1 cellular context compared by ENCODE assay signal in genomic region chr17:45948881-45949624, GRCh38.
A peak's percentile ranks its signal among the peaks of the same experiment; 100 is the strongest.
TF ChIP-seq lines count a peak whose summit lies in the region.

No MANE protein-coding gene starts in this region.

TF ChIP-seq in HepG2, 621 proteins besides CTCF, POLR2A, EP300 and RAD21 (continued from another document and continues in another):
- TF ChIP-seq E2F1 (CRISPR knock-in tag; IDR thresholded peaks at IDR 0.05) = no peak
- no peak for TF ChIP-seq ZNF720 (CRISPR knock-in tag; IDR thresholded peaks at IDR 0.05)
- 0 out of 2 replicates have a peak, but pooled peaks have one; percentile 60 for TF ChIP-seq SMAD3 (CRISPR knock-in tag; IDR thresholded peaks at IDR 0.05)
- peak; percentile 83 for TF ChIP-seq KMT2A (CRISPR knock-in tag; IDR thresholded peaks at IDR 0.05)
- no peak for TF ChIP-seq ZNF75D (CRISPR knock-in tag; IDR thresholded peaks at IDR 0.05; ENCODE audit: borderline replicate concordance)
- TF ChIP-seq ZKSCAN1 (IDR thresholded peaks at IDR 0.05; ENCODE audit: low read length) = 0 out of 2 replicates have a peak, but pooled peaks have one; percentile 17
- peak; percentile 99 for TF ChIP-seq NFE2L2 (IDR thresholded peaks at IDR 0.05; ENCODE audit: low read length)
- peak; percentile 63; the same call in 1 of the 2 replicates for TF ChIP-seq ESRRA (CRISPR knock-in tag; IDR thresholded peaks at IDR 0.05; ENCODE audit: low read depth)
- no peak for TF ChIP-seq ZBTB44 (CRISPR knock-in tag; IDR thresholded peaks at IDR 0.05)
- no peak for TF ChIP-seq SMARCE1 (IDR thresholded peaks at IDR 0.05; ENCODE audit: borderline replicate concordance)
- no peak for TF ChIP-seq ZZZ3 (CRISPR knock-in tag; IDR thresholded peaks at IDR 0.05; ENCODE audit: borderline replicate concordance)
- TF ChIP-seq ZNF510 (CRISPR knock-in tag; IDR thresholded peaks at IDR 0.05; ENCODE audit: low read depth) = no peak
- TF ChIP-seq ZNF784 (CRISPR knock-in tag; IDR thresholded peaks at IDR 0.05; ENCODE audit: borderline replicate concordance) = peak; percentile 84
- 0 out of 2 replicates have a peak, but pooled peaks have one; percentile 12 for TF ChIP-seq ZMYM2 (CRISPR knock-in tag; IDR thresholded peaks at IDR 0.05)
- TF ChIP-seq ZBTB42 (CRISPR knock-in tag; IDR thresholded peaks at IDR 0.05) = no peak
- no peak for TF ChIP-seq AHDC1 (CRISPR knock-in tag; IDR thresholded peaks at IDR 0.05; ENCODE audit: borderline replicate concordance)
- TF ChIP-seq ZNF770 (CRISPR knock-in tag; IDR thresholded peaks at IDR 0.05) = no peak
- peak; percentile 39; the same call in 1 of the 2 replicates for TF ChIP-seq SPEN (CRISPR knock-in tag; IDR thresholded peaks at IDR 0.05; ENCODE audit: low read depth)
- TF ChIP-seq ZNF530 (CRISPR knock-in tag; IDR thresholded peaks at IDR 0.05; ENCODE audit: low read depth) = no peak
- no peak for TF ChIP-seq ADNP (CRISPR knock-in tag; IDR thresholded peaks at IDR 0.05)
- no peak for TF ChIP-seq SIX4 (CRISPR knock-in tag; IDR thresholded peaks at IDR 0.05)
- no peak for TF ChIP-seq ZFP37 (CRISPR knock-in tag; IDR thresholded peaks at IDR 0.05; ENCODE audit: borderline replicate concordance)
- no peak for TF ChIP-seq ARNT (IDR thresholded peaks at IDR 0.05)
- TF ChIP-seq ZNF616 (CRISPR knock-in tag; IDR thresholded peaks at IDR 0.05; ENCODE audit: low read depth) = no peak
- no peak for TF ChIP-seq SOX6 (IDR thresholded peaks at IDR 0.05)
- peak; percentile 78 for TF ChIP-seq SOX6 (CRISPR knock-in tag; IDR thresholded peaks at IDR 0.05)
- TF ChIP-seq HNRNPUL1 (IDR thresholded peaks at IDR 0.05; ENCODE audit: low read depth, low read length) = no peak
- no peak for TF ChIP-seq ZNF629 (CRISPR knock-in tag; conservative IDR thresholded peaks at IDR 0.05)
- no peak for TF ChIP-seq HDAC1 (CRISPR knock-in tag; IDR thresholded peaks at IDR 0.05)
- TF ChIP-seq ZNF550 (CRISPR knock-in tag; IDR thresholded peaks at IDR 0.05; ENCODE audit: borderline replicate concordance) = no peak
- no peak for TF ChIP-seq ZNF282 (IDR thresholded peaks at IDR 0.05; ENCODE audit: partially characterized antibody)
- peak; percentile 52; the same call in 1 of the 2 replicates for TF ChIP-seq CBFB (CRISPR knock-in tag; IDR thresholded peaks at IDR 0.05)
- TF ChIP-seq ZBTB2 (CRISPR knock-in tag; IDR thresholded peaks at IDR 0.05; ENCODE audit: low read depth) = no peak
- no peak for TF ChIP-seq ZNF672 (CRISPR knock-in tag; IDR thresholded peaks at IDR 0.05)
- TF ChIP-seq ZNF614 (CRISPR knock-in tag; IDR thresholded peaks at IDR 0.05; ENCODE audit: borderline replicate concordance) = peak; percentile 67; the same call in 1 of the 2 replicates
- TF ChIP-seq HES4 (CRISPR knock-in tag; IDR thresholded peaks at IDR 0.05; ENCODE audit: borderline replicate concordance) = no peak
- peak; percentile 84; the same call in 1 of the 2 replicates for TF ChIP-seq MTA1 (CRISPR knock-in tag; IDR thresholded peaks at IDR 0.05; ENCODE audit: borderline replicate concordance)
- TF ChIP-seq TAF1 (CRISPR knock-in tag; IDR thresholded peaks at IDR 0.05) = peak; percentile 19; the same call in 1 of the 2 replicates
- 0 out of 2 replicates have a peak, but pooled peaks have one; percentile 61 for TF ChIP-seq ZSCAN21 (CRISPR knock-in tag; IDR thresholded peaks at IDR 0.05; ENCODE audit: borderline replicate concordance)
- TF ChIP-seq PAXIP1 (CRISPR knock-in tag; conservative IDR thresholded peaks at IDR 0.05) = peak; percentile 45; the same call in 1 of the 2 replicates
- TF ChIP-seq CREB3 (CRISPR knock-in tag; IDR thresholded peaks at IDR 0.05) = no peak
- no peak for TF ChIP-seq ZNF724P (CRISPR knock-in tag; IDR thresholded peaks at IDR 0.05; ENCODE audit: borderline replicate concordance)
- no peak for TF ChIP-seq NCOA5 (CRISPR knock-in tag; IDR thresholded peaks at IDR 0.05)
- no peak for TF ChIP-seq PREB (CRISPR knock-in tag; IDR thresholded peaks at IDR 0.05)
- TF ChIP-seq ZSCAN29 (CRISPR knock-in tag; conservative IDR thresholded peaks at IDR 0.05) = no peak
